Comparison of ENCODE assay signal across 18 cellular contexts in genomic region chr12:13628067-13628466, GRCh38.
DNase-seq lines count a peak whose midpoint lies in the region; ATAC-seq, FAIRE-seq and TF ChIP-seq lines count a peak whose summit lies in the region.
"Had no signal": no experiment of that assay in that cellular context is flagged by ENCODE, and none has a peak within 500 bp of the region (broad histone marks: within the 10 kb centered on the region; RNA-seq: fewer than 3 reads in every experiment).

No MANE protein-coding gene starts in this region.

- H2BK20ac ChIP-seq in H1 (ENCODE audit: low read length), result no peak overlapping the region

- no peak overlapping the region for H3K56ac ChIP-seq in H1 (replicated peaks; ENCODE audit: insufficient read length, low read depth, low read length)
- H3K56ac ChIP-seq in mesendoderm (ENCODE audit: low read length), result no peak overlapping the region

- peak; percentile 13; the same call in 1 of the 2 replicates for TF ChIP-seq RAD21 in HCT116 (IDR thresholded peaks at IDR 0.05; ENCODE audit: low read depth)
- peak; percentile 49 to 63; a peak in 3 of 4 replicates for TF ChIP-seq RAD21 in H1 (IDR thresholded peaks at IDR 0.05 in 1 of 2, conservative IDR thresholded peaks at IDR 0.05 in 1 of 2; ENCODE audit: low read depth in 2 of 2, low read length in 2 of 2)

- no peak overlapping the region for H3K14ac ChIP-seq in H1 (ENCODE audit: insufficient read length)

- RAD21 ChIA-PET in HCT116 (lab: Charles Lee; ENCODE audit: low non-redundant PET in 1 of 2, low total read pairs in 2 of 2, uncharacterized antibody in 2 of 2, unreplicated experiment in 2 of 2), result no interaction called here

- H4K20me1 ChIP-seq in HCT116 (ENCODE audit: insufficient read depth) (no peaks in the 10 kb centered on the region), H1 (replicated peaks in 1 of 2; ENCODE audit: control insufficient read depth in 1 of 2, insufficient read depth in 2 of 2, low read length in 2 of 2) (no peaks in the 10 kb centered on the region), hepatocyte (ENCODE audit: insufficient read depth, poor library complexity, severe bottlenecking) (no peaks in the 10 kb centered on the region)
- H4K20me1 ChIP-seq: BLaER1 treated with 17β-estradiol and CSF1 and Interleukin-3, amounts not matched to agents 10 nM and 100 nM had no signal

- H3K4me2 ChIP-seq in HCT116 (ENCODE audit: low read length), result no peak overlapping the region
- no peak overlapping the region for H3K4me2 ChIP-seq in H1 (ENCODE audit: insufficient read depth in 1 of 2, low read depth in 2 of 2, low read length in 2 of 2)
- no peak overlapping the region for H3K4me2 ChIP-seq in mesendoderm (ENCODE audit: low read length)
- H3K4me2 ChIP-seq in hepatocyte, result no peak overlapping the region
- H3K4me2 ChIP-seq: BLaER1 treated with 17β-estradiol and CSF1 and Interleukin-3, amounts not matched to agents 10 nM and 100 nM; KMS-11 had no signal

- H3K9ac ChIP-seq in HCT116 (ENCODE audit: low read length), result no peak overlapping the region
- H3K9ac ChIP-seq in H1 (replicated peaks in 1 of 4; ENCODE audit: extremely low read depth in 1 of 4, low read depth in 3 of 4, low read length in 3 of 4), result no peak overlapping the region
- H3K9ac ChIP-seq in mesendoderm (ENCODE audit: low read length), result no peak overlapping the region
- H3K9ac ChIP-seq: BLaER1 treated with 17β-estradiol and CSF1 and Interleukin-3, amounts not matched to agents 10 nM and 100 nM; GM23248; KMS-11 had no signal

- H3K23me2 ChIP-seq in H1 (ENCODE audit: low read depth, low read length), result no peaks in the 10 kb centered on the region

- intact Hi-C loops in HCT116 (cut with micrococcal nuclease), result no loop called here

- 88% methylated on average over 1 of the region's 1 CpG; no CpG with 5 or more reads in 1 of the 2 experiments for WGBS in H1 (ENCODE audit: extremely low coverage in 1 of 2, insufficient coverage in 1 of 2, insufficient read length in 1 of 2, insufficient replicate concordance in 2 of 2, low coverage in 1 of 2, low lambda C conversion rate in 2 of 2, missing lambda C conversion rate in 1 of 2), 2 experiments
- no CpG with 5 or more reads among the region's 1 CpG for WGBS in mesendoderm (ENCODE audit: extremely low coverage, insufficient coverage, low lambda C conversion rate)
- WGBS in hepatocyte (ENCODE audit: low lambda C conversion rate, missing lambda C conversion rate), result 93% methylated on average over 1 of the region's 1 CpG

- H2BK15ac ChIP-seq in H1 (ENCODE audit: low read length) (no peak overlapping the region), mesendoderm (replicated peaks; ENCODE audit: low read depth) (no peak overlapping the region)

- H2AK5ac ChIP-seq in H1 (ENCODE audit: low read depth, low read length) (no peak overlapping the region), mesendoderm (ENCODE audit: low read length) (no peak overlapping the region)

- no peaks in the 10 kb centered on the region for H3K9me3 Mint-ChIP-seq in nephron progenitor cell
- H3K9me3 Mint-ChIP-seq: CD8-positive, alpha-beta T cell had no signal

- H3K4ac ChIP-seq in H1 (replicated peaks; ENCODE audit: insufficient read length, low read depth, low read length) (no peak overlapping the region), mesendoderm (ENCODE audit: low read depth, low read length) (no peak overlapping the region)

- H3K79me2 ChIP-seq in HCT116 (ENCODE audit: insufficient read depth, low read length) (no peaks in the 10 kb centered on the region), H1 (ENCODE audit: control insufficient read depth in 1 of 2, insufficient read depth in 2 of 2, low read length in 2 of 2) (no peaks in the 10 kb centered on the region), mesendoderm (ENCODE audit: control insufficient read depth, insufficient read depth, low read length) (no peaks in the 10 kb centered on the region), hepatocyte (no peaks in the 10 kb centered on the region)

- H3K27ac ChIP-seq in 22Rv1 (no peak overlapping the region), HCT116 (ENCODE audit: low read depth, low read length) (no peak overlapping the region), H1 (ENCODE audit: low read depth, low read length) (no peak overlapping the region), mesendoderm (ENCODE audit: low read depth, low read length) (no peak overlapping the region), hepatocyte (no peak overlapping the region)
- H3K27ac ChIP-seq: BLaER1 treated with 17β-estradiol and CSF1 and Interleukin-3, amounts not matched to agents 10 nM and 100 nM; GM23248; HL-60; KMS-11 had no signal

- FAIRE-seq in H1 (lab: Jason Lieb, UNC), result no peak
- FAIRE-seq: GM12878 had no signal

- H2AFZ ChIP-seq in HCT116 (ENCODE audit: low read depth, low read length, poor library complexity, severe bottlenecking), result no peak overlapping the region
- H2AFZ ChIP-seq in H1 (ENCODE audit: low read length), result no peak overlapping the region
- no peak overlapping the region for H2AFZ ChIP-seq in hepatocyte
- H2AFZ ChIP-seq: GM23248 had no signal

- TF ChIP-seq EP300 in H1 (IDR thresholded peaks at IDR 0.05; ENCODE audit: borderline replicate concordance in 1 of 2, low read depth in 2 of 2, low read length in 2 of 2), result no peak

- peaks cover 4% of the 10 kb centered on the region for H3K27me3 Mint-ChIP-seq in nephron progenitor cell (ENCODE audit: low read depth, poor library complexity)

- H3K18ac ChIP-seq in H1 (ENCODE audit: extremely low read depth, low read length) (no peak overlapping the region), mesendoderm (ENCODE audit: low read length) (no peak overlapping the region)

- ATAC-seq in HCT116 (no peak), HG03039 (IDR thresholded peaks at IDR 0.05; ENCODE audit: unreplicated experiment) (no peak)
- ATAC-seq: CD8-positive, alpha-beta T cell; GM12878 had no signal

- no peak overlapping the region for H3K27ac Mint-ChIP-seq in nephron progenitor cell
- H3K27ac Mint-ChIP-seq: B cell; CD8-positive, alpha-beta T cell had no signal

- no peak overlapping the region for H4K91ac ChIP-seq in H1 (replicated peaks; ENCODE audit: insufficient read length, low read length)

- no peak overlapping the region for H4K8ac ChIP-seq in H1 (ENCODE audit: extremely low read depth, insufficient read depth, low read length)
- no peak overlapping the region for H4K8ac ChIP-seq in mesendoderm (ENCODE audit: low read depth, low read length)

- H3K4me3 ChIP-seq in HCT116 (replicated peaks in 1 of 2; ENCODE audit: low read depth in 1 of 2, low read length in 2 of 2), result no peak overlapping the region
- no peak overlapping the region for H3K4me3 ChIP-seq in H1 (ENCODE audit: extremely low read depth in 1 of 4, insufficient read depth in 2 of 4, low read depth in 3 of 4, low read length in 4 of 4)
- no peak overlapping the region for H3K4me3 ChIP-seq in mesendoderm (ENCODE audit: low read length)
- no peak overlapping the region for H3K4me3 ChIP-seq in hepatocyte
- H3K4me3 ChIP-seq: BLaER1 treated with 17β-estradiol and CSF1 and Interleukin-3, amounts not matched to agents 10 nM and 100 nM; GM12878; GM23248 had no signal

- TF ChIP-seq CTCF in 22Rv1 (IDR thresholded peaks at IDR 0.05) (peak; percentile 16; the same call in 1 of the 2 replicates), HCT116 (IDR thresholded peaks at IDR 0.05 in 2 of 3, conservative IDR thresholded peaks at IDR 0.05 in 1 of 3; ENCODE audit: borderline replicate concordance in 1 of 3, insufficient read depth in 1 of 3, low read depth in 2 of 3, low read length in 2 of 3) (no peak), H1 (IDR thresholded peaks at IDR 0.05; ENCODE audit: control extremely low read depth in 1 of 3, insufficient read depth in 1 of 3, low read depth in 1 of 3, low read length in 3 of 3) (peak; percentile 29 to 46 (median 29); a peak in 3 of 4 replicates), nephron progenitor cell (IDR thresholded peaks at IDR 0.05) (no peak), hepatocyte (IDR thresholded peaks at IDR 0.05; ENCODE audit: poor library complexity) (no peak)

- H3K27me3 ChIP-seq in HCT116 (ENCODE audit: insufficient read depth, low read length) (no peaks in the 10 kb centered on the region), H1 (replicated peaks in 1 of 4; ENCODE audit: control insufficient read depth in 3 of 4, extremely low read depth in 1 of 4, insufficient read depth in 3 of 4, low read length in 3 of 4) (no peaks in the 10 kb centered on the region), mesendoderm (ENCODE audit: insufficient read depth, low read length, poor library complexity) (no peaks in the 10 kb centered on the region), hepatocyte (no peaks in the 10 kb centered on the region)
- H3K27me3 ChIP-seq: BLaER1 treated with 17β-estradiol and CSF1 and Interleukin-3, amounts not matched to agents 10 nM and 100 nM had no signal

- no peak overlapping the region for H3K4me3 Mint-ChIP-seq in nephron progenitor cell
- H3K4me3 Mint-ChIP-seq: B cell; CD8-positive, alpha-beta T cell had no signal

- no peak overlapping the region for H2BK120ac ChIP-seq in H1 (replicated peaks; ENCODE audit: low read depth, low read length)
- no peak overlapping the region for H2BK120ac ChIP-seq in mesendoderm (ENCODE audit: low read depth, low read length)

- DNase-seq in HCT116 (ENCODE audit: low read depth, low spot score) (no peak), H1 (ENCODE audit: low read depth in 1 of 2, low spot score in 2 of 2) (no peak), mesendoderm (peak; percentile 18), nephron progenitor cell (no peak), hepatocyte (ENCODE audit: low spot score) (no peak)
- DNase-seq: 8988T; Calu3; CD8-positive, alpha-beta T cell; DMS79 treated with DMSO at 0.1 percent for 48 hours; GM23248; H7 had no signal

- no peak overlapping the region for H3K23ac ChIP-seq in H1 (ENCODE audit: insufficient read length)
- H3K23ac ChIP-seq in mesendoderm (ENCODE audit: low read length), result no peak overlapping the region

- H2BK5ac ChIP-seq in H1 (ENCODE audit: low read depth, low read length) (no peak overlapping the region), mesendoderm (ENCODE audit: low read length) (no peak overlapping the region)

- H3K9me2 ChIP-seq in HCT116 (ENCODE audit: insufficient read depth) (no peaks in the 10 kb centered on the region), hepatocyte (replicated peaks; ENCODE audit: insufficient read depth) (no peaks in the 10 kb centered on the region)

- no peaks in the 10 kb centered on the region for H3K4me1 Mint-ChIP-seq in nephron progenitor cell
- H3K4me1 Mint-ChIP-seq: B cell had no signal

- 0 out of 2 replicates have a peak, but pooled peaks cover 2% of the 10 kb centered on the region for H3K79me1 ChIP-seq in H1 (ENCODE audit: low read depth, low read length)
- no peaks in the 10 kb centered on the region for H3K79me1 ChIP-seq in mesendoderm (ENCODE audit: low read length)

- no peaks in the 10 kb centered on the region for H3K36me3 Mint-ChIP-seq in nephron progenitor cell (ENCODE audit: low read depth)
- H3K36me3 Mint-ChIP-seq: CD8-positive, alpha-beta T cell had no signal

- POLR2A ChIA-PET in HCT116 (lab: Charles Lee) (no interaction called here), H1 (lab: Charles Lee; ENCODE audit: partially characterized antibody) (no interaction called here)

- CTCF ChIA-PET in HCT116 (lab: Charles Lee), result no interaction called here
- CTCF ChIA-PET in H1 (lab: Charles Lee; ENCODE audit: partially characterized antibody), result interaction anchor here (0.6 to 1.9 kb wide), 10 partner anchors 14 to 357 kb away, joined by 3 to 6 read pairs (median 4); no protein-coding TSS in a partner anchor

- BruUV-seq in HCT116 (replicated peaks; lab: Mats Ljungman, UMichigan), result no TSS peak

- H3K36me3 ChIP-seq in HCT116 (ENCODE audit: control insufficient read depth in 1 of 2, insufficient read depth in 2 of 2, low read length in 2 of 2) (no peaks in the 10 kb centered on the region), H1 (ENCODE audit: control insufficient read depth in 2 of 4, insufficient read depth in 4 of 4, low read length in 3 of 4) (no peaks in the 10 kb centered on the region), mesendoderm (ENCODE audit: control insufficient read depth, insufficient read depth, low read length) (no peaks in the 10 kb centered on the region), hepatocyte (replicated peaks; ENCODE audit: insufficient read depth, low read depth) (no peaks in the 10 kb centered on the region)
- H3K36me3 ChIP-seq: BLaER1 treated with 17β-estradiol and CSF1 and Interleukin-3, amounts not matched to agents 10 nM and 100 nM had no signal

- H4K5ac ChIP-seq in H1 (ENCODE audit: insufficient read length, low read depth, low read length), result no peak overlapping the region
- H4K5ac ChIP-seq in mesendoderm (ENCODE audit: low read length), result no peak overlapping the region

- TF ChIP-seq POLR2A in HCT116 (IDR thresholded peaks at IDR 0.05; ENCODE audit: borderline replicate concordance, extremely low read depth, insufficient read depth, insufficient read length) (no peak), H1 (IDR thresholded peaks at IDR 0.05; ENCODE audit: control extremely low read depth in 1 of 2, low read depth in 2 of 2, low read length in 2 of 2) (no peak)

- no peaks in the 10 kb centered on the region for H3K9me3 ChIP-seq in HCT116 (ENCODE audit: control insufficient read depth in 1 of 2, insufficient read depth in 1 of 2, low read depth in 1 of 2, low read length in 2 of 2)
- no peaks in the 10 kb centered on the region for H3K9me3 ChIP-seq in H1 (ENCODE audit: insufficient read depth in 2 of 2, low read depth in 1 of 2, low read length in 1 of 2)
- H3K9me3 ChIP-seq in hepatocyte (ENCODE audit: low read depth), result no peaks in the 10 kb centered on the region
- H3K9me3 ChIP-seq: BLaER1 treated with 17β-estradiol and CSF1 and Interleukin-3, amounts not matched to agents 10 nM and 100 nM had no signal

- H2BK12ac ChIP-seq in H1 (ENCODE audit: low read depth, low read length), result no peak overlapping the region

- H3K4me1 ChIP-seq in HCT116 (ENCODE audit: control insufficient read depth in 1 of 2, insufficient read depth in 2 of 2, low read length in 2 of 2) (peaks cover 0 to 2% of the 10 kb centered on the region in 2 experiments; a peak in 2 of 4 replicates), H1 (replicated peaks in 1 of 4; ENCODE audit: control insufficient read depth in 3 of 4, insufficient read depth in 4 of 4, low read length in 3 of 4) (no peaks in the 10 kb centered on the region), mesendoderm (ENCODE audit: control insufficient read depth, low read depth, low read length) (no peaks in the 10 kb centered on the region), hepatocyte (ENCODE audit: insufficient read depth) (no peaks in the 10 kb centered on the region)
- H3K4me1 ChIP-seq: BLaER1 treated with 17β-estradiol and CSF1 and Interleukin-3, amounts not matched to agents 10 nM and 100 nM had no signal

Comparison
In these comparisons a context has a peak if more than half of its experiments do, and no peak if none do; other contexts are left out.
1. CTCF ChIP-seq: peak in 22Rv1 (single experiment) and H1 (3 of 3); none in HCT116 (0 of 3), nephron progenitor cell (single experiment) and hepatocyte (single experiment).